15 cellular contexts compared by ENCODE assay signal in the genomic region with DNA sequence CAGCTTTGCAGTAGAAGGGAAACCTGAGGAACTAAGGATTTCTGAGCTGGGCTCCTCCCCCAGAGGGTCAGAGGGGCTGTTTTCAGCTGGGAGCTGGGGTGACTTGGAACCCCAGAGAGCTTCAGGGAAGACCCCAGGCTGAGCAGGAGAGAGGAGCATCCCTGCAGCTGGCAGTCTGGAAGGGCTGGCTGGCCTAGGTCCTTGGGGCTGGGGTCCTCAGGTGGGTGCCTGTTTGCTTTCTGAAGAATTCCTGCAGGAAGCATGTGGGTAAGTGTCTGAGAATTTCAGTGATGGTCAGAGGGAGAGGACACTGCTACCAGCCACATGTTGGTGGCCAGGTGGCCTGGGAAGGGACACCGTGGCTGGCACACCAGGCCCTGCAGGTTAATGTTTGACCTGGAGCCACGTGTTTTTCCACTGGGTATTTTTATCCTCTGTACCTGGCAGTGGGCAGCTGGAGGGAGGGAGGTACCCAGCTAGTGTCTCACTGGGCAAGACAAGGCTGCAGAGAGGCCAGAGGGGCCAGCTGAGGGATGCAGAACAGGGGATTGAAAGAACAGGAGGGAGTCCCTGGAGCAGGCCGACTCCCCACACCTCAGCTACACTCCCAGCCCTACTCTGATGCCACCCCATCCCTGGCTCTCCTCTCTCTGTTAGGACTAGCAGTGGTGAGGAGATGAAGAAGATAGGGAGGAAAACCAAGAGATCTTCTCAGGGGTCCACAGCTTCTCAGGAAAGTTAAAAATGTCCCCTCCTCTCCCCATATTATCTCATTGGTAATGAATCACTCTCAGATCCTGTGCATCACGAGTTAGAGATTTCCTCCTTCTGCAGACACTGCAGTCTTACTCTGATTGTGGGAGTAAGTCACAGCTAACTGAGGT.
DNase-seq lines count a peak whose midpoint lies in the region; ATAC-seq and TF ChIP-seq lines count a peak whose summit lies in the region.
"Had no signal": no experiment of that assay in that cellular context is flagged by ENCODE, and none has a peak within 500 bp of the region (broad histone marks: within the 10 kb centered on the region; RNA-seq: fewer than 3 reads in every experiment).

No MANE protein-coding gene starts in this region.

- no peak overlapping the region for H3K4me3 ChIP-seq in smooth muscle cell
- H3K4me3 ChIP-seq: ovary, spleen, tibial nerve had no signal

- no peaks in the 10 kb centered on the region for H3K79me2 ChIP-seq in smooth muscle cell (ENCODE audit: low read depth)

- no peaks in the 10 kb centered on the region for H3K4me1 ChIP-seq in foreskin keratinocyte
- peaks cover 26% of the 10 kb centered on the region for H3K4me1 ChIP-seq in smooth muscle cell (ENCODE audit: low read depth)

- no peak overlapping the region for H2AFZ ChIP-seq in smooth muscle cell (ENCODE audit: low read depth)

- 66% methylated on average over 4 of the region's 4 CpGs for WGBS in smooth muscle cell (ENCODE audit: low lambda C conversion rate)

- DNase-seq in EL (peak; percentile 38), foreskin keratinocyte (no peak), smooth muscle cell (lab: John Stamatoyannopoulos, UW; ENCODE audit: unreplicated experiment) (no peak), caudate nucleus (lab: John Stamatoyannopoulos, UW) (no peak), HUDEP-2 (lab: John Stamatoyannopoulos, UW; ENCODE audit: unreplicated experiment in 76 of 76) (no peak)
- no peak for DNase-seq in activated CD4-positive, alpha-beta T cell treated with anti-CD3 and anti-CD28 coated beads, Interleukin-2, amount 50 U/mL, for 48 hours
- no peak for DNase-seq in stimulated activated CD4-positive, alpha-beta T cell treated with anti-CD3 and anti-CD28 coated beads, Interleukin-4, amount 100 ng/mL, for 1 hour
- DNase-seq: activated CD8-positive, alpha-beta memory T cell treated with anti-CD3 and anti-CD28 coated beads, Interleukin-2, amount 50 U/mL, for 48 hours; activated naive CD8-positive, alpha-beta T cell treated with anti-CD3 and anti-CD28 coated beads, Interleukin-2, amount 50 U/mL, for 24 hours; C1 segment of cervical spinal cord; ovary; spleen had no signal

- H3K4me2 ChIP-seq in smooth muscle cell: peak overlapping the region; percentile 23

- H3K36me3 ChIP-seq in smooth muscle cell (ENCODE audit: low read depth): no peaks in the 10 kb centered on the region
- H3K36me3 ChIP-seq: ovary, spleen, tibial nerve had no signal

- no peak overlapping the region for H3K9ac ChIP-seq in smooth muscle cell (ENCODE audit: low read depth)

- H3K27me3 ChIP-seq in foreskin keratinocyte: no peaks in the 10 kb centered on the region
- H3K27me3 ChIP-seq in smooth muscle cell (ENCODE audit: low read depth): no peaks in the 10 kb centered on the region
- H3K27me3 ChIP-seq: ovary, spleen, tibial nerve had no signal

- H3K9me3 ChIP-seq in smooth muscle cell (replicated peaks; ENCODE audit: low read depth): no peaks in the 10 kb centered on the region
- H3K9me3 ChIP-seq: ovary, spleen, tibial nerve had no signal

- H4K20me1 ChIP-seq in smooth muscle cell (ENCODE audit: low read depth): no peaks in the 10 kb centered on the region

- ATAC-seq in foreskin keratinocyte: peak; percentile 8
- ATAC-seq: activated CD4-positive, CD25-positive, alpha-beta regulatory T cell treated with anti-CD3 and anti-CD28 coated beads, Interleukin-2, amount 50 U/mL, for 24 hours had no signal

- TF ChIP-seq CTCF in VCaP (conservative IDR thresholded peaks at IDR 0.05) (no peak), foreskin keratinocyte (conservative IDR thresholded peaks at IDR 0.05) (no peak), smooth muscle cell (IDR thresholded peaks at IDR 0.05; ENCODE audit: borderline replicate concordance, insufficient read depth, poor library complexity, severe bottlenecking) (no peak)

- peaks cover 6% of the 10 kb centered on the region for H3F3A ChIP-seq in smooth muscle cell (ENCODE audit: low read depth)

- H3K27ac ChIP-seq in VCaP (peak overlapping the region; percentile 8; the same call in 1 of the 2 replicates), foreskin keratinocyte (no peak overlapping the region), smooth muscle cell (ENCODE audit: low read depth) (peak overlapping the region; percentile 25), caudate nucleus (ENCODE audit: low read depth, low read length) (no peak overlapping the region)
- H3K27ac ChIP-seq: ovary, spleen, tibial nerve had no signal

Comparison
In these comparisons a context has a peak if more than half of its experiments do, and no peak if none do; other contexts are left out.
1. H3K27ac ChIP-seq: peak in VCaP (single experiment) and smooth muscle cell (single experiment); none in foreskin keratinocyte (single experiment) and caudate nucleus (single experiment).